11 cellular contexts compared by ENCODE assay signal in genomic region chr1:200873116-200873670, GRCh38. TPM values are rescaled to one million over a fixed set of nuclear protein-coding genes. Genes with fewer than 3 reads are reported as not detected.
DNase-seq lines count a peak whose midpoint lies in the region; ATAC-seq, FAIRE-seq and TF ChIP-seq lines count a peak whose summit lies in the region.
"Had no signal": no experiment of that assay in that cellular context is flagged by ENCODE, and none has a peak within 500 bp of the region (broad histone marks: within the 10 kb centered on the region; RNA-seq: fewer than 3 reads in every experiment).

No MANE protein-coding gene starts in this region.

- 9 to 13% methylated on average over 61 of the region's 61 CpGs for WGBS in sigmoid colon, 2 donors

- no peaks in the 10 kb centered on the region for H4K20me1 ChIP-seq in astrocyte (ENCODE audit: insufficient read depth, low read length)

- intact Hi-C loops in sigmoid colon (cut with DNase I) = no loop called here

- no peaks in the 10 kb centered on the region for H3K36me3 ChIP-seq in astrocyte (ENCODE audit: insufficient read depth, low read length)
- no peaks in the 10 kb centered on the region for H3K36me3 ChIP-seq in right atrium auricular region
- H3K36me3 ChIP-seq in sigmoid colon = no peaks in the 10 kb centered on the region

- no peak for TF ChIP-seq POLR2A in sigmoid colon (IDR thresholded peaks at IDR 0.05)

- H3K27ac ChIP-seq in astrocyte (ENCODE audit: low read depth, low read length) = no peak overlapping the region
- no peak overlapping the region for H3K27ac ChIP-seq in right atrium auricular region
- H3K27ac ChIP-seq in sigmoid colon = no peak overlapping the region

- H3K4me1 ChIP-seq in astrocyte (ENCODE audit: insufficient read depth, low read length) (peaks cover 10% of the 10 kb centered on the region), right atrium auricular region (peaks cover 0 to 13% of the 10 kb centered on the region in 2 donors), sigmoid colon (peaks cover 0 to 15% (median 13%) of the 10 kb centered on the region in 4 donors)

- no peak for ATAC-seq in HG02588 (IDR thresholded peaks at IDR 0.05; ENCODE audit: unreplicated experiment)

- H3K9me3 Mint-ChIP-seq in astrocyte (ENCODE audit: unreplicated experiment) = peaks cover 2% of the 10 kb centered on the region

- TF ChIP-seq CTCF in astrocyte (IDR thresholded peaks at IDR 0.05; ENCODE audit: insufficient read depth, low read depth, low read length) (no peak), right atrium auricular region (IDR thresholded peaks at IDR 0.05) (no peak), sigmoid colon (IDR thresholded peaks at IDR 0.05) (no peak)

- peak overlapping the region; percentile 84 for H3K4me2 ChIP-seq in astrocyte (ENCODE audit: low read length)

- no peak overlapping the region for H3K27ac Mint-ChIP-seq in astrocyte (ENCODE audit: unreplicated experiment)

- H3K27me3 Mint-ChIP-seq in astrocyte (ENCODE audit: low read depth, unreplicated experiment) = peaks cover 33% of the 10 kb centered on the region

- peak overlapping the region; percentile 60 for H2AFZ ChIP-seq in astrocyte (ENCODE audit: low read depth, low read length)

- H3K27me3 ChIP-seq in astrocyte (ENCODE audit: insufficient read depth, low read length) (peaks cover 53% of the 10 kb centered on the region), right atrium auricular region (peaks cover 12 to 24% of the 10 kb centered on the region in 2 donors), sigmoid colon (peaks cover 19 to 79% (median 51%) of the 10 kb centered on the region in 3 donors)

- no peaks in the 10 kb centered on the region for H3K9me3 ChIP-seq in astrocyte (ENCODE audit: insufficient read depth, low read depth, low read length)
- no peaks in the 10 kb centered on the region for H3K9me3 ChIP-seq in right atrium auricular region
- H3K9me3 ChIP-seq in sigmoid colon = no peaks in the 10 kb centered on the region

- no peaks in the 10 kb centered on the region for H3K4me1 Mint-ChIP-seq in astrocyte (ENCODE audit: low read depth, unreplicated experiment)

- peak; percentile 51 for DNase-seq in ELF-1 (ENCODE audit: low read depth, low spot score)
- DNase-seq in astrocyte (ENCODE audit: low read depth) = no peak
- peak; percentile 34 for DNase-seq in right atrium auricular region (ENCODE audit: low spot score)
- peak; percentile 30 for DNase-seq in sigmoid colon
- no peak for DNase-seq in pons (ENCODE audit: low spot score)
- no peak for DNase-seq in activated T-cell treated with anti-CD3 and anti-CD28 coated beads, Interleukin-2, amount 50 U/mL, for 48 hours
- no peak for DNase-seq in NCI-H82 treated with DMSO at 0.1 percent for 48 hours (lab: John Stamatoyannopoulos, UW; ENCODE audit: unreplicated experiment)
- DNase-seq: cortex of kidney, small intestine had no signal

- no peaks in the 10 kb centered on the region for H3K36me3 Mint-ChIP-seq in astrocyte (ENCODE audit: low read depth, unreplicated experiment)

- no peaks in the 10 kb centered on the region for H3K79me2 ChIP-seq in astrocyte (ENCODE audit: insufficient read depth, low read length)

- no peak for FAIRE-seq in astrocyte (lab: Jason Lieb, UNC)
- FAIRE-seq: islet of Langerhans, small intestine had no signal

- H3K4me3 Mint-ChIP-seq in astrocyte (ENCODE audit: unreplicated experiment) = no peak overlapping the region

- no peak overlapping the region for H3K9ac ChIP-seq in astrocyte (ENCODE audit: low read length)

- no peak for TF ChIP-seq EP300 in sigmoid colon (IDR thresholded peaks at IDR 0.05)

- H3K4me3 ChIP-seq in astrocyte (ENCODE audit: insufficient read depth, low read depth, low read length) (peak overlapping the region; percentile 39), right atrium auricular region (peak overlapping the region in 1 of 2 donors; percentile 42), sigmoid colon (peak overlapping the region in 3 of 4 donors; percentile 11 to 39 (median 37))

RNA-seq across cellular contexts. Expression of gene GPR25, which starts 0.4 kb away (rescaled TPM):
- total RNA-seq in astrocyte = not detected in 2 replicates
- total RNA-seq in right atrium auricular region = not detected
- total RNA-seq in sigmoid colon = not detected
- 1 to 10 TPM in 1 of 3 donors, not detected in 2; 1.0 TPM for polyA plus RNA-seq in sigmoid colon

RNA-seq across cellular contexts. Expression of gene INAVA, which starts 21.5 kb away (rescaled TPM):
- total RNA-seq in astrocyte = 9.5 and 10.3 TPM in 2 replicates
- not detected for total RNA-seq in right atrium auricular region
- 1 to 10 TPM in 1 of 4 donors, under 1 TPM in 3; 0.27 to 1.4 (median 0.44) TPM for total RNA-seq in sigmoid colon
- polyA plus RNA-seq in sigmoid colon = 100 to 1,000 TPM in 2 of 3 donors, 10 to 100 TPM in 1; 78.9 to 176 (median 138) TPM

Comparison
In these comparisons a context has a peak if more than half of its experiments do, and no peak if none do; other contexts are left out.
1. DNase-seq: peak in ELF-1 (single experiment), right atrium auricular region (single experiment) and sigmoid colon (single experiment); none in astrocyte (single experiment), pons (single experiment), activated T-cell treated with anti-CD3 and anti-CD28 coated beads, Interleukin-2, amount 50 U/mL, for 48 hours (0 of 2) and NCI-H82 treated with DMSO at 0.1 percent for 48 hours (single experiment).